10 cellular contexts compared by ENCODE assay signal in the genomic region with DNA sequence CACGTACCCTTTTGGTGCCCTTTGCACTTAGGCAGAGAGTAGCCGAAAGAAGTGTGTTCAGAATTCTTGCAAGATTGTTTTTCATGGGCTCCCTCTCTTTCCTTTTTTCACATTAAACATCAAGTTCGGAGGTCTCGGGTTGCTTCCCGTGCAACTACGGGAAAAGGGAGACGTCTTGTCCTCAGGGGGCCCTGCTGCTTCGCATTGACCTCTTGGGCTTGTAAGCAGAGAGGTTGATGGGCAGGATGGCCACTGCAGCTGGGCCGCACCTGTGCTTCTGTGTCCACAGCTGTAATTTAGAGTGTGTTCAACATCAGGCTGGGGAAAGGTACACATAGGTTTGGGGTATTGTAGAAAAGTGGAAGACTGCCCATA.
DNase-seq lines count a peak whose midpoint lies in the region; ATAC-seq, FAIRE-seq and TF ChIP-seq lines count a peak whose summit lies in the region.
"Had no signal": no experiment of that assay in that cellular context is flagged by ENCODE, and none has a peak within 500 bp of the region (broad histone marks: within the 10 kb centered on the region; RNA-seq: fewer than 3 reads in every experiment).

No MANE protein-coding gene starts in this region.

- H3K9me3 Mint-ChIP-seq in stimulated activated naive CD8-positive, alpha-beta T cell treated with anti-CD3 and anti-CD28 coated beads, Interleukin-15, Interleukin-2, amounts not matched to agents 100 ng/mL and 50 ng/mL, for 24 hours: no peaks in the 10 kb centered on the region
- H3K9me3 Mint-ChIP-seq in nephron: no peaks in the 10 kb centered on the region

- H3K4me1 Mint-ChIP-seq in stimulated activated naive CD8-positive, alpha-beta T cell treated with anti-CD3 and anti-CD28 coated beads, Interleukin-15, Interleukin-2, amounts not matched to agents 100 ng/mL and 50 ng/mL, for 24 hours (ENCODE audit: low read depth): peaks cover 36% of the 10 kb centered on the region
- H3K4me1 Mint-ChIP-seq in nephron: peaks cover 29% of the 10 kb centered on the region

- FAIRE-seq in endothelial cell of umbilical vein (lab: Jason Lieb, UNC) (no peak), GM19239 (lab: Jason Lieb, UNC) (no peak)

- no peak overlapping the region for H3K4me3 ChIP-seq in endothelial cell of umbilical vein (replicated peaks in 1 of 3; ENCODE audit: insufficient read depth in 1 of 3, low read depth in 1 of 3, low read length in 3 of 3)

- no peaks in the 10 kb centered on the region for H3K36me3 ChIP-seq in endothelial cell of umbilical vein (ENCODE audit: control insufficient read depth in 2 of 2, extremely low read depth in 1 of 2, insufficient read depth in 2 of 2, low read length in 2 of 2)

- peak overlapping the region; percentile 94 for H2AFZ ChIP-seq in endothelial cell of umbilical vein (ENCODE audit: low read depth, low read length)

- peaks cover 36% of the 10 kb centered on the region for H3K27me3 Mint-ChIP-seq in stimulated activated naive CD8-positive, alpha-beta T cell treated with anti-CD3 and anti-CD28 coated beads, Interleukin-15, Interleukin-2, amounts not matched to agents 100 ng/mL and 50 ng/mL, for 24 hours
- H3K27me3 Mint-ChIP-seq in nephron (ENCODE audit: low read depth): peaks cover 3% of the 10 kb centered on the region

- no peaks in the 10 kb centered on the region for H3K79me2 ChIP-seq in endothelial cell of umbilical vein (ENCODE audit: control insufficient read depth, insufficient read depth, low read length)

- no peaks in the 10 kb centered on the region for H4K20me1 ChIP-seq in endothelial cell of umbilical vein (replicated peaks; ENCODE audit: control insufficient read depth, extremely low read depth, insufficient read depth, low read length)

- no peak for DNase-seq in stimulated activated naive CD8-positive, alpha-beta T cell treated with anti-CD3 and anti-CD28 coated beads, Interleukin-15, Interleukin-2, amounts not matched to agents 100 U/mL and 50 U/mL, for 24 hours
- DNase-seq in endothelial cell of umbilical vein (ENCODE audit: low read depth, low spot score) (no peak), GM19239 (ENCODE audit: insufficient read length, low spot score) (no peak), NCI-H187 treated with DMSO at 0.1 percent for 48 hours (lab: John Stamatoyannopoulos, UW) (no peak), GM13976 (ENCODE audit: low spot score) (no peak)

- TF ChIP-seq CTCF in endothelial cell of umbilical vein (IDR thresholded peaks at IDR 0.05; ENCODE audit: extremely low read depth in 1 of 2, insufficient read depth in 1 of 2, low read depth in 1 of 2, low read length in 2 of 2): no peak
- TF ChIP-seq CTCF in nephron (IDR thresholded peaks at IDR 0.05; ENCODE audit: unreplicated experiment in 3 of 3): no peak
- no peak for TF ChIP-seq CTCF in GM13976 (IDR thresholded peaks at IDR 0.05; ENCODE audit: borderline replicate concordance, control extremely low read depth, extremely low read depth, insufficient read depth, missing control alignments)

- no peaks in the 10 kb centered on the region for H3K9me3 ChIP-seq in endothelial cell of umbilical vein (replicated peaks; ENCODE audit: control insufficient read depth, insufficient read depth, low read length)

- peak overlapping the region; percentile 52 for H3K27ac Mint-ChIP-seq in stimulated activated naive CD8-positive, alpha-beta T cell treated with anti-CD3 and anti-CD28 coated beads, Interleukin-15, Interleukin-2, amounts not matched to agents 100 ng/mL and 50 ng/mL, for 24 hours
- peak overlapping the region; percentile 99 to 100 (median 100) for H3K27ac Mint-ChIP-seq in nephron

- H3K4me3 Mint-ChIP-seq in stimulated activated naive CD8-positive, alpha-beta T cell treated with anti-CD3 and anti-CD28 coated beads, Interleukin-15, Interleukin-2, amounts not matched to agents 100 ng/mL and 50 ng/mL, for 24 hours: peak overlapping the region; percentile 87
- H3K4me3 Mint-ChIP-seq in nephron: peak overlapping the region; percentile 89 to 91 (median 90)

- H3K27me3 ChIP-seq in endothelial cell of umbilical vein (ENCODE audit: control insufficient read depth in 2 of 2, insufficient read depth in 2 of 2, low read length in 2 of 2): no peaks in the 10 kb centered on the region

- peak overlapping the region; percentile 82 for H3K9ac ChIP-seq in endothelial cell of umbilical vein (replicated peaks; ENCODE audit: extremely low read depth, insufficient read depth, low read length)

- no peaks in the 10 kb centered on the region for H3K36me3 Mint-ChIP-seq in stimulated activated naive CD8-positive, alpha-beta T cell treated with anti-CD3 and anti-CD28 coated beads, Interleukin-15, Interleukin-2, amounts not matched to agents 100 ng/mL and 50 ng/mL, for 24 hours (ENCODE audit: low read depth)
- H3K36me3 Mint-ChIP-seq in nephron (ENCODE audit: low read depth): no peaks in the 10 kb centered on the region

- no peak overlapping the region for H3K27ac ChIP-seq in endothelial cell of umbilical vein (ENCODE audit: insufficient read depth, low read depth, low read length)
- H3K27ac ChIP-seq: C4-2B, SK-N-MC had no signal

- no peak for ATAC-seq in stimulated activated naive CD8-positive, alpha-beta T cell treated with anti-CD3 and anti-CD28 coated beads, Interleukin-15, Interleukin-2, amounts not matched to agents 100 U/mL and 50 U/mL, for 24 hours
- ATAC-seq in HG03135 (IDR thresholded peaks at IDR 0.05; ENCODE audit: unreplicated experiment): no peak

- H3K9me1 ChIP-seq in endothelial cell of umbilical vein (replicated peaks; ENCODE audit: control insufficient read depth, extremely low read depth, insufficient read depth, low read length): no peaks in the 10 kb centered on the region

- CTCF ChIA-PET in endothelial cell of umbilical vein (lab: Charles Lee): no interaction called here

- peaks cover 16% of the 10 kb centered on the region for H3K4me1 ChIP-seq in endothelial cell of umbilical vein (ENCODE audit: control insufficient read depth, extremely low read depth, insufficient read depth, low read length)

- dilution Hi-C loops in endothelial cell of umbilical vein (cut with MboI; ENCODE audit: extremely low pct_ligation_motif_present, low sequenced_read_pairs): no loop called here

- peak overlapping the region; percentile 66 for H3K4me2 ChIP-seq in endothelial cell of umbilical vein (ENCODE audit: insufficient read depth, low read length)

- in situ Hi-C loops in GM13976 (cut with MboI; ENCODE audit: low sequenced_read_pairs, unreplicated experiment): no loop called here

- TF ChIP-seq POLR2A in endothelial cell of umbilical vein (IDR thresholded peaks at IDR 0.05; ENCODE audit: low read depth, low read length): no peak

- intact Hi-C loops in endothelial cell of umbilical vein (cut with micrococcal nuclease): loop anchor here (1.0 to 5.0 kb wide), 3 partner anchors 49 to 164 kb away; no protein-coding TSS in a partner anchor

- BruUV-seq in endothelial cell of umbilical vein (replicated peaks; lab: Mats Ljungman, UMichigan): no TSS peak

- POLR2A ChIA-PET in endothelial cell of umbilical vein (lab: Charles Lee): no interaction called here

TF ChIP-seq in endothelial cell of umbilical vein, 7 proteins besides CTCF, POLR2A, EP300 and RAD21:
- TF ChIP-seq GATA2 (IDR thresholded peaks at IDR 0.05; ENCODE audit: insufficient read depth, insufficient read length, low read depth, low read length) (no peak), MYC (IDR thresholded peaks at IDR 0.05; ENCODE audit: low read depth, low read length) (no peak), POLR2AphosphoS5 (IDR thresholded peaks at IDR 0.05; ENCODE audit: insufficient read depth, low read depth, low read length) (no peak), JUN (IDR thresholded peaks at IDR 0.05; ENCODE audit: borderline replicate concordance, insufficient read depth, insufficient read length, low read depth) (no peak), MAX (IDR thresholded peaks at IDR 0.05; ENCODE audit: insufficient read depth, insufficient read length) (no peak), FOS (IDR thresholded peaks at IDR 0.05; ENCODE audit: borderline replicate concordance, insufficient read depth, low read length) (no peak), EZH2 (IDR thresholded peaks at IDR 0.05; ENCODE audit: borderline replicate concordance, low read depth, low read length, severe bottlenecking) (no peak)
